20 cellular contexts compared by ENCODE assay signal in genomic region chr2:197539734-197540133, GRCh38.
"Had no signal": no experiment of that assay in that cellular context is flagged by ENCODE, and none has a peak within 500 bp of the region (broad histone marks: within the 10 kb centered on the region; RNA-seq: fewer than 3 reads in every experiment).

No MANE protein-coding gene starts in this region.

- DNase-seq: esophagus squamous epithelium; foreskin fibroblast; immature natural killer cell; left lung; lower lobe of right lung; sigmoid colon; stimulated activated CD4-positive, alpha-beta T cell treated with anti-CD3 and anti-CD28 coated beads, Interleukin-2, amount 100 ng/mL, for 24 hours; stimulated activated CD4-positive, alpha-beta T cell treated with anti-CD3 and anti-CD28 coated beads, Interleukin-4, amount 100 ng/mL, for 4 hours; stimulated activated naive CD4-positive, alpha-beta T cell; stomach; substantia nigra; transverse colon had no signal

- ATAC-seq: gastroesophageal sphincter, left lung, lower lobe of right lung had no signal

- H3K4me3 Mint-ChIP-seq: dendritic cell treated with granulocyte-macrophage colony-stimulating factor and Interleukin-4, amounts not matched to agents 40 ng/mL and 50 ng/mL, for 4 days; immature natural killer cell; memory B cell; mesothelial cell of epicardium; neural crest cell had no signal

- H3K27ac Mint-ChIP-seq: dendritic cell treated with granulocyte-macrophage colony-stimulating factor and Interleukin-4, amounts not matched to agents 40 ng/mL and 50 ng/mL, for 4 days; mesothelial cell of epicardium had no signal

- H3K27me3 Mint-ChIP-seq: dendritic cell treated with granulocyte-macrophage colony-stimulating factor and Interleukin-4, amounts not matched to agents 40 ng/mL and 50 ng/mL, for 4 days; memory B cell had no signal

- H3K9me3 Mint-ChIP-seq: dendritic cell treated with granulocyte-macrophage colony-stimulating factor and Interleukin-4, amounts not matched to agents 40 ng/mL and 50 ng/mL, for 4 days; immature natural killer cell; memory B cell; mesothelial cell of epicardium; neural crest cell had no signal

- H3K9me3 ChIP-seq: esophagus squamous epithelium, gastroesophageal sphincter, left lung, lower lobe of right lung, right atrium auricular region, sigmoid colon, stomach, thoracic aorta, transverse colon had no signal

- H3K27me3 ChIP-seq: esophagus squamous epithelium, gastroesophageal sphincter, left lung, right atrium auricular region, sigmoid colon, stomach, transverse colon had no signal

- H3K4me3 ChIP-seq: esophagus squamous epithelium, gastroesophageal sphincter, left lung, lower lobe of right lung, right atrium auricular region, sigmoid colon, skin epidermis, stomach, thoracic aorta, transverse colon had no signal

- H3K27ac ChIP-seq: esophagus squamous epithelium, gastroesophageal sphincter, left lung, lower lobe of right lung, right atrium auricular region, sigmoid colon, skin epidermis, stomach, thoracic aorta, transverse colon had no signal

- H3K4me1 ChIP-seq: left lung, lower lobe of right lung had no signal

- H3K4me1 Mint-ChIP-seq: mesothelial cell of epicardium had no signal
